ENCODE assay signal across 14 cellular contexts in genomic region chr12:31662176-31662849, GRCh38.
"Had no signal": no experiment of that assay in that cellular context is flagged by ENCODE, and none has a peak within 500 bp of the region (broad histone marks: within the 10 kb centered on the region; RNA-seq: fewer than 3 reads in every experiment).

No MANE protein-coding gene starts in this region.

- H3K4me3 ChIP-seq: gastroesophageal sphincter, upper lobe of left lung had no signal

- H3K27me3 Mint-ChIP-seq: activated CD4-positive, alpha-beta T cell treated with anti-CD3 and anti-CD28 coated beads for 36 hours; effector memory CD8-positive, alpha-beta T cell; T-cell had no signal

- H3K27me3 ChIP-seq: gastroesophageal sphincter, upper lobe of left lung had no signal

- DNase-seq: activated CD4-positive, alpha-beta T cell treated with anti-CD3 and anti-CD28 coated beads for 36 hours; activated naive CD4-positive, alpha-beta T cell treated with Interleukin-2 at 50 U/mL for 16 hours; caudate nucleus; cortex of kidney; effector memory CD8-positive, alpha-beta T cell; left ventricle myocardium superior; mesendoderm; small intestine; substantia nigra; T-cell; T1000; upper lobe of left lung had no signal

- H3K4me3 Mint-ChIP-seq: activated CD4-positive, alpha-beta T cell treated with anti-CD3 and anti-CD28 coated beads for 36 hours; effector memory CD8-positive, alpha-beta T cell had no signal

- H3K27ac ChIP-seq: gastroesophageal sphincter, upper lobe of left lung, VCaP had no signal

- H3K27ac Mint-ChIP-seq: activated CD4-positive, alpha-beta T cell treated with anti-CD3 and anti-CD28 coated beads for 36 hours; effector memory CD8-positive, alpha-beta T cell had no signal

- H3K36me3 Mint-ChIP-seq: T-cell had no signal

- ATAC-seq: activated CD4-positive, alpha-beta T cell treated with anti-CD3 and anti-CD28 coated beads for 36 hours; effector memory CD8-positive, alpha-beta T cell; gastroesophageal sphincter; left ventricle myocardium superior; T-cell had no signal

- H3K9me3 Mint-ChIP-seq: effector memory CD8-positive, alpha-beta T cell had no signal

- H3K9me3 ChIP-seq: gastroesophageal sphincter, upper lobe of left lung had no signal
